8 cellular contexts compared by ENCODE assay signal in genomic region chr2:200713003-200713703, GRCh38.
A peak's percentile ranks its signal among the peaks of the same experiment; 100 is the strongest.
DNase-seq lines count a peak whose midpoint lies in the region; TF ChIP-seq lines count a peak whose summit lies in the region.

No MANE protein-coding gene starts in this region.

- H2AFZ ChIP-seq in neural progenitor cell (replicated peaks): peak overlapping the region; percentile 90

- peak overlapping the region; percentile 76 for H3K27ac Mint-ChIP-seq in neural progenitor cell

- in situ Hi-C loops in HAP-1 (cut with MboI; ENCODE audit: low sequenced_read_pairs): loop anchor here (10.0 kb wide), 1 partner anchor 102 kb away; the partner anchor contains the start of gene BZW1

- H3K27ac ChIP-seq in neural progenitor cell (no peak overlapping the region), stomach smooth muscle (ENCODE audit: low read length) (peak overlapping the region; percentile 6)

- H3K36me3 Mint-ChIP-seq in neural progenitor cell: no peaks in the 10 kb centered on the region

- H3K4me3 Mint-ChIP-seq in neural progenitor cell: peak overlapping the region; percentile 69

- DNase-seq in GDM1 (lab: John Stamatoyannopoulos, UW): peak; percentile 94
- peak; percentile 85 to 91 for DNase-seq in HAP-1 (ENCODE audit: low spot score in 2 of 2)
- DNase-seq in M059J (ENCODE audit: low read depth): peak; percentile 99
- peak; percentile 95 for DNase-seq in SIG-M5 (lab: John Stamatoyannopoulos, UW)
- DNase-seq in activated gamma-delta T cell treated with anti-CD3 and anti-CD28 coated beads, Interleukin-2, amount 50 U/mL, for 16 hours (ENCODE audit: low read depth): peak; percentile 90
- DNase-seq in foreskin melanocyte: peak; percentile 81
- peak; percentile 87 for DNase-seq in neural progenitor cell (ENCODE audit: low spot score)

- no peaks in the 10 kb centered on the region for H3K9me3 ChIP-seq in HAP-1
- H3K9me3 ChIP-seq in neural progenitor cell (ENCODE audit: low read depth): no peaks in the 10 kb centered on the region
- no peaks in the 10 kb centered on the region for H3K9me3 ChIP-seq in stomach smooth muscle (ENCODE audit: control insufficient read depth in 2 of 2, low read length in 2 of 2)

- H3K4me1 ChIP-seq in HAP-1 (no peaks in the 10 kb centered on the region), neural progenitor cell (peaks cover 9% of the 10 kb centered on the region), stomach smooth muscle (ENCODE audit: control insufficient read depth, insufficient read depth, low read length) (peaks cover 6% of the 10 kb centered on the region)

- H4K20me1 ChIP-seq in neural progenitor cell (ENCODE audit: low read depth): no peaks in the 10 kb centered on the region

- H3F3A ChIP-seq in neural progenitor cell (ENCODE audit: low read depth): no peaks in the 10 kb centered on the region

- H3K4me2 ChIP-seq in neural progenitor cell: peak overlapping the region; percentile 72

- H3K9ac ChIP-seq in neural progenitor cell (no peak overlapping the region), stomach smooth muscle (ENCODE audit: low read length in 2 of 2) (peak overlapping the region; percentile 25 to 58)

- no peaks in the 10 kb centered on the region for H3K79me2 ChIP-seq in neural progenitor cell (ENCODE audit: low read depth)

- no peaks in the 10 kb centered on the region for H3K27me3 Mint-ChIP-seq in neural progenitor cell (ENCODE audit: insufficient read depth, low read depth)

- H3K9me3 Mint-ChIP-seq in neural progenitor cell: no peaks in the 10 kb centered on the region

- peaks cover 11% of the 10 kb centered on the region for H3K4me1 Mint-ChIP-seq in neural progenitor cell

- H3K27me3 ChIP-seq in HAP-1 (ENCODE audit: low read depth) (peaks cover 2% of the 10 kb centered on the region; the same call in 1 of the 2 replicates), neural progenitor cell (no peaks in the 10 kb centered on the region), stomach smooth muscle (ENCODE audit: control insufficient read depth in 1 of 2, insufficient read depth in 2 of 2, low read length in 2 of 2) (peaks cover 0 to 3% of the 10 kb centered on the region in 2 donors)

- H3K4me3 ChIP-seq in HAP-1 (no peak overlapping the region), neural progenitor cell (peak overlapping the region; percentile 35), stomach smooth muscle (ENCODE audit: low read length in 2 of 2) (peak overlapping the region; percentile 71 to 81)

- no peaks in the 10 kb centered on the region for H3K36me3 ChIP-seq in HAP-1 (replicated peaks)
- no peaks in the 10 kb centered on the region for H3K36me3 ChIP-seq in neural progenitor cell
- no peaks in the 10 kb centered on the region for H3K36me3 ChIP-seq in stomach smooth muscle (ENCODE audit: control insufficient read depth in 2 of 2, insufficient read depth in 2 of 2, low read length in 2 of 2)

- peak; percentile 84 for TF ChIP-seq CTCF in neural progenitor cell (IDR thresholded peaks at IDR 0.05)
